In the genomic region with DNA sequence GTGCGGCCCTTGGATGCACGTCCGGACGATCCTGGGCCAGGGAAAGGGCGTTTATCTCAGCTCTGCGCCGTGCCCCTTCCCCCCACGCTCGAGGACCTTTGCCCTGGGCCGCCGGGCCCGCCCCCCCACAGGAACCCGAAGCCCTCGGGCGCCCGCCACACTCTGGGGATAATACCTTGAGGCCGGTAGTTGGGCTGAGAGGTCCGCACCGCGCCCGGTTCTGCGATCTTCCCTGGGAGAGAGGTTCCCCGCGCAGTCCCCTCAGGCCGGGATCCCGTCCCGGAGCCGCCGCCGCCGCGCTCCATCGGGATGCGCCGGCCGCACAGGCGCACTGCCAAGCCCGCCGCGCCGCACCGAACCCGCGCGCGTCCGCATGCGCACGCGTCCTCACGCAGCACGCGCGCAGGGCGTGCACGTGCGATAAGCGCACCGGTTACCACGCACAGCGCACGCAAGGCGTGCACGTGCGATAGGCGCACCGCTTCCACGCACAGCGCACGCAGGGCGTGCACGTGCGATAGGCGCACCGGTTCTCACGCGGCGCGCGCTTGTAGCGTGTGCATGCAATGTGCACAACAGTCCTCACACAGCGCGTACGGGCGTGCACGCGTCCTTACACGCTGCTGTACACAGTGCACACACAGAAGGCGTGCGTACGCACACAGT, we compare ENCODE assay signal across 8 cellular contexts. TPM values are rescaled to one million over a fixed set of nuclear protein-coding genes. Genes with fewer than 3 reads are reported as not detected.
DNase-seq lines count a peak whose midpoint lies in the region; ATAC-seq and TF ChIP-seq lines count a peak whose summit lies in the region.

MAP7D2 (minus strand) TSS at position 333 of the 666 bp plus-strand sequence; CDS start at position 305, 28 bp downstream.

- H3K4me1 Mint-ChIP-seq in MCF 10A (ENCODE audit: insufficient read depth, unreplicated experiment) (peaks cover 11% of the 10 kb centered on the region), mesothelial cell of epicardium (no peaks in the 10 kb centered on the region)

- 14% methylated on average over 91 of the region's 91 CpGs for WGBS in urinary bladder

- H3K36me3 Mint-ChIP-seq in MCF 10A (ENCODE audit: insufficient read depth, unreplicated experiment): no peaks in the 10 kb centered on the region
- H3K36me3 Mint-ChIP-seq in mesothelial cell of epicardium: no peaks in the 10 kb centered on the region

- H3K9me3 Mint-ChIP-seq in MCF 10A (ENCODE audit: unreplicated experiment): no peaks in the 10 kb centered on the region
- peaks cover 6% of the 10 kb centered on the region for H3K9me3 Mint-ChIP-seq in mesothelial cell of epicardium

- ATAC-seq in GM18858 (IDR thresholded peaks at IDR 0.05; ENCODE audit: unreplicated experiment) (no peak), HG02870 (IDR thresholded peaks at IDR 0.05; ENCODE audit: unreplicated experiment) (no peak)

- intact Hi-C loops in breast epithelium (cut with DNase I; ENCODE audit: low total_unique reads) (no loop called here), MCF 10A (cut with micrococcal nuclease) (no loop called here)

- H3K4me1 ChIP-seq in breast epithelium (no peaks in the 10 kb centered on the region), urinary bladder (ENCODE audit: insufficient read depth) (no peaks in the 10 kb centered on the region)

- H3K4me3 Mint-ChIP-seq in MCF 10A (ENCODE audit: unreplicated experiment) (no peak within 1 kb of the TSS), mesothelial cell of epicardium (peak within 1 kb of the TSS; percentile 59)

- H3K27me3 ChIP-seq in breast epithelium: peaks cover 3 to 31% of the 10 kb centered on the region in 2 donors

- H3K4me3 ChIP-seq in breast epithelium: peak within 1 kb of the TSS; percentile 3 to 58 (median 34)
- peak within 1 kb of the TSS; percentile 56 for H3K4me3 ChIP-seq in coronary artery
- peak within 1 kb of the TSS; percentile 21 for H3K4me3 ChIP-seq in urinary bladder (ENCODE audit: low read depth, low read length)

- H3K27me3 Mint-ChIP-seq in MCF 10A (ENCODE audit: insufficient read depth, unreplicated experiment): no peaks in the 10 kb centered on the region
- H3K27me3 Mint-ChIP-seq in mesothelial cell of epicardium (ENCODE audit: low read depth): peaks cover 34% of the 10 kb centered on the region

- no TSS peak for BruUV-seq in MCF 10A (replicated peaks; lab: Mats Ljungman, UMichigan)

- H3K27ac ChIP-seq in breast epithelium: no peak within 1 kb of the TSS
- no peak within 1 kb of the TSS for H3K27ac ChIP-seq in coronary artery
- no peak within 1 kb of the TSS for H3K27ac ChIP-seq in urinary bladder (ENCODE audit: low read depth)

- H3K36me3 ChIP-seq in breast epithelium (no peaks in the 10 kb centered on the region), urinary bladder (ENCODE audit: insufficient read depth) (no peaks in the 10 kb centered on the region)

- no peak for TF ChIP-seq CTCF in breast epithelium (IDR thresholded peaks at IDR 0.05)
- TF ChIP-seq CTCF in MCF 10A (IDR thresholded peaks at IDR 0.05; ENCODE audit: unreplicated experiment): no peak
- TF ChIP-seq CTCF in coronary artery (IDR thresholded peaks at IDR 0.05): no peak
- no peak for TF ChIP-seq CTCF in mesothelial cell of epicardium (IDR thresholded peaks at IDR 0.05; ENCODE audit: unreplicated experiment)

- POLR2A ChIA-PET in MCF 10A (lab: Yijun Ruan, JAX): no interaction called here

- H3K27ac Mint-ChIP-seq in MCF 10A (ENCODE audit: low read depth, unreplicated experiment): no peak within 1 kb of the TSS
- no peak within 1 kb of the TSS for H3K27ac Mint-ChIP-seq in mesothelial cell of epicardium

- no peaks in the 10 kb centered on the region for H3K9me3 ChIP-seq in breast epithelium

- no peak for DNase-seq in breast epithelium (ENCODE audit: low spot score in 2 of 2)
- DNase-seq in MCF 10A (ENCODE audit: unreplicated experiment): no peak
- no peak for DNase-seq in coronary artery (ENCODE audit: low spot score)
- no peak for DNase-seq in mesothelial cell of epicardium (ENCODE audit: low spot score in 2 of 2, unreplicated experiment in 2 of 2)
- DNase-seq in KBM-7: no peak

- CTCF ChIA-PET in MCF 10A (lab: Yijun Ruan, JAX): no interaction called here

- in situ Hi-C loops in KBM-7 (cut with MboI; ENCODE audit: low pct_unique_long_range_greater_than_20kb, low sequenced_read_pairs): no loop called here

- no peak for TF ChIP-seq POLR2A in breast epithelium (IDR thresholded peaks at IDR 0.05)

RNA-seq across cellular contexts. Expression of gene MAP7D2, which starts in this region (rescaled TPM):
- total RNA-seq in breast epithelium (1 to 10 TPM in 2 of 3 donors, under 1 TPM in 1; 0.48 to 2.2 (median 1.3) TPM), MCF 10A (2022) (0.19 TPM in 1 of 2 replicates, not detected in the other), mesothelial cell of epicardium (0.93 to 1.4 TPM (median 1.3 TPM) in 3 replicates), urinary bladder (0.21 TPM)
- 0.46 TPM for polyA plus RNA-seq in urinary bladder
